In genomic region chr15:35606345-35606744, GRCh38 we compare ENCODE assay signal across 19 cellular contexts.
DNase-seq lines count a peak whose midpoint lies in the region; ATAC-seq, FAIRE-seq and TF ChIP-seq lines count a peak whose summit lies in the region.
"Had no signal": no experiment of that assay in that cellular context is flagged by ENCODE, and none has a peak within 500 bp of the region (broad histone marks: within the 10 kb centered on the region; RNA-seq: fewer than 3 reads in every experiment).

No MANE protein-coding gene starts in this region.

- H3K27me3 ChIP-seq in left ventricle myocardium inferior (ENCODE audit: low read depth) (no peaks in the 10 kb centered on the region), ascending aorta (no peaks in the 10 kb centered on the region), tibial artery (no peaks in the 10 kb centered on the region)
- H3K27me3 ChIP-seq: MG63 had no signal

- H3K4me1 ChIP-seq in left ventricle myocardium inferior (peaks cover 25% of the 10 kb centered on the region), ascending aorta (peaks cover 0 to 20% of the 10 kb centered on the region in 2 donors), tibial artery (peaks cover 0 to 52% (median 16%) of the 10 kb centered on the region in 4 donors)
- H3K4me1 ChIP-seq: Caco-2 had no signal

- intact Hi-C loops in left ventricle myocardium inferior (cut with micrococcal nuclease) (no loop called here), Right ventricle myocardium superior (cut with DNase I) (no loop called here), ascending aorta (cut with DNase I) (no loop called here), tibial artery (cut with DNase I; ENCODE audit: low total_unique reads) (no loop called here)

- FAIRE-seq in islet of Langerhans (lab: Jason Lieb, UNC), result peak; percentile 17
- FAIRE-seq: RCC 7860 had no signal

- no peak overlapping the region for H3K4me3 ChIP-seq in left ventricle myocardium inferior
- no peak overlapping the region for H3K4me3 ChIP-seq in ascending aorta
- H3K4me3 ChIP-seq in tibial artery, result no peak overlapping the region
- H3K4me3 ChIP-seq: MG63 had no signal

- H3K9me3 ChIP-seq in left ventricle myocardium inferior (replicated peaks) (peaks cover 7% of the 10 kb centered on the region), ascending aorta (no peaks in the 10 kb centered on the region), tibial artery (no peaks in the 10 kb centered on the region)
- H3K9me3 ChIP-seq: Caco-2, MG63 had no signal

- DNase-seq in left ventricle myocardium inferior (no peak), Right ventricle myocardium superior (no peak), ascending aorta (ENCODE audit: low spot score in 2 of 2) (no peak), tibial artery (no peak), SHP77 (lab: John Stamatoyannopoulos, UW) (no peak)
- DNase-seq: Caco-2; CD4-positive, CD25-positive, alpha-beta regulatory T cell; HCEC 1CT; IMR-90; Karpas-422; MG63; NCI-H1436; NCI-H2029 treated with DMSO at 0.1 percent for 48 hours; NCI-H226; NCI-H524 treated with DMSO at 0.1 percent for 48 hours; SIG-M5 had no signal

- no peak for ATAC-seq in Right ventricle myocardium superior (ENCODE audit: poor library complexity)
- no peak for ATAC-seq in GM19395 (IDR thresholded peaks at IDR 0.05; ENCODE audit: unreplicated experiment)

- TF ChIP-seq CTCF in left ventricle myocardium inferior (IDR thresholded peaks at IDR 0.05; ENCODE audit: borderline replicate concordance) (no peak), ascending aorta (IDR thresholded peaks at IDR 0.05) (no peak), tibial artery (IDR thresholded peaks at IDR 0.05) (no peak)

- H3K36me3 ChIP-seq in left ventricle myocardium inferior (no peaks in the 10 kb centered on the region), ascending aorta (no peaks in the 10 kb centered on the region), tibial artery (no peaks in the 10 kb centered on the region)
- H3K36me3 ChIP-seq: MG63 had no signal

- peak overlapping the region; percentile 6 for H3K27ac ChIP-seq in left ventricle myocardium inferior (replicated peaks)
- peak overlapping the region; percentile 66 to 71 for H3K27ac ChIP-seq in ascending aorta
- peak overlapping the region; percentile 61 to 71 for H3K27ac ChIP-seq in tibial artery

Comparison
In these comparisons a context has a peak if more than half of its experiments do, and no peak if none do; other contexts are left out.
1. H3K27ac ChIP-seq: peak in every context shown above with its lines; median percentile 68 in ascending aorta; 66 in tibial artery; 6 in left ventricle myocardium inferior.